ENCODE assay signal across 25 cellular contexts in the genomic region with DNA sequence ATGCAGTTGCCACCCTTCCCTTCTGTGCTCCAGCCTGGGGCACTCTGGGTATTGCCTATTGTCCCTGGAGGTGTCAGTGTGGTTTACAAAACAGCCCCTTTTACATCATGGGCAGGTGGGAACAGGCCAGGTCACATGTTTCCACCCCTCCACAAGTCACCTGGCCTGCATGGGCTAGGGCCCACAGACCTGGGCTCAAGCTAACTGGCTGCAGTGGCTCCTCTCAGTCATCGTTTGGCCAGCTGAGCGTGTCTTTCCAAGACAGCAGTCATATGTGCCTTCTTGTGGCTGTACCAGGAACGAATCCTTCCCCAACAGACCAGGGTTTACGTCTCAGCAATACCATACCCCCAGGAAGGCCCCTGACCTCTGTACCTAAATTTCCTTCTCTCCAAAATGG. TPM values are rescaled to one million over a fixed set of nuclear protein-coding genes. Genes with fewer than 3 reads are reported as not detected.
DNase-seq lines count a peak whose midpoint lies in the region; ATAC-seq, FAIRE-seq and TF ChIP-seq lines count a peak whose summit lies in the region.
"Had no signal": no experiment of that assay in that cellular context is flagged by ENCODE, and none has a peak within 500 bp of the region (broad histone marks: within the 10 kb centered on the region; RNA-seq: fewer than 3 reads in every experiment).

No MANE protein-coding gene starts in this region.

- no peaks in the 10 kb centered on the region for H3K9me2 ChIP-seq in SK-N-SH

- FAIRE-seq in HepG2 (lab: Jason Lieb, UNC), result no peak
- FAIRE-seq: A549, GM12892, GM18507, H54, HTR-8/SVneo had no signal

- no peaks in the 10 kb centered on the region for H3F3A ChIP-seq in SK-N-SH (replicated peaks; ENCODE audit: insufficient read depth)

- H3K4me2 ChIP-seq in HepG2 (ENCODE audit: low read depth, low read length) (no peak overlapping the region), SK-N-SH (no peak overlapping the region)
- H3K4me2 ChIP-seq: A549 had no signal

- H4K20me1 ChIP-seq in HepG2 (ENCODE audit: insufficient read depth, low read length) (peaks cover 11% of the 10 kb centered on the region; the same call in 1 of the 2 replicates), SK-N-SH (ENCODE audit: insufficient read depth) (no peaks in the 10 kb centered on the region)

- TF ChIP-seq EP300 in HepG2 (IDR thresholded peaks at IDR 0.05; ENCODE audit: low read depth in 2 of 2, low read length in 2 of 2) (no peak), HepG2 (CRISPR knock-in tag; IDR thresholded peaks at IDR 0.05; ENCODE audit: borderline replicate concordance) (no peak), SK-N-SH (IDR thresholded peaks at IDR 0.05; ENCODE audit: borderline replicate concordance in 1 of 2, low read depth in 1 of 2, low read length in 1 of 2) (no peak)

- DNase-seq in NCI-H1105 treated with DMSO at 0.1 percent for 48 hours (lab: John Stamatoyannopoulos, UW) (peak; percentile 3), NCI-H1105 (lab: John Stamatoyannopoulos, UW) (no peak), ELF-1 (ENCODE audit: low read depth, low spot score) (peak; percentile 37), HepG2 (ENCODE audit: low spot score) (no peak), glutamatergic neuron (no peak), SK-N-SH (no peak), T-helper 9 cell (no peak)
- DNase-seq: C1 segment of cervical spinal cord; CD4-positive, CD25-positive, alpha-beta regulatory T cell; CD8-positive, alpha-beta memory T cell; COR-L47; DMS 273 treated with DMSO at 0.1 percent for 48 hours; DMS53; GDM1; GM23248; HCEC 1CT had no signal

- H3K4me3 Mint-ChIP-seq in stimulated activated memory B cell treated with anti-CD40 and anti-IgM and Interleukin-4, amounts not matched to agents 10 μg/mL and 1 μg/mL and 100 μg/mL, for 72 hours, result no peak overlapping the region
- H3K4me3 Mint-ChIP-seq in glutamatergic neuron (ENCODE audit: unreplicated experiment), result no peak overlapping the region
- H3K4me3 Mint-ChIP-seq: CD4-positive, CD25-positive, alpha-beta regulatory T cell; CD8-positive, alpha-beta memory T cell had no signal

- no peak overlapping the region for H3K9ac ChIP-seq in HepG2 (ENCODE audit: insufficient read depth, low read depth, low read length)
- no peak overlapping the region for H3K9ac ChIP-seq in SK-N-SH
- H3K9ac ChIP-seq: GM23248 had no signal

- H3K4me3 ChIP-seq in HepG2 (replicated peaks in 1 of 3; ENCODE audit: insufficient read depth in 1 of 3, low read depth in 2 of 3, low read length in 3 of 3) (no peak overlapping the region), SK-N-SH (ENCODE audit: low read depth in 2 of 2, low read length in 1 of 2) (no peak overlapping the region)
- H3K4me3 ChIP-seq: A549, GM23248 had no signal

- no peaks in the 10 kb centered on the region for H3K9me3 Mint-ChIP-seq in stimulated activated memory B cell treated with anti-CD40 and anti-IgM and Interleukin-4, amounts not matched to agents 10 μg/mL and 1 μg/mL and 100 μg/mL, for 72 hours
- peaks cover 1% of the 10 kb centered on the region for H3K9me3 Mint-ChIP-seq in glutamatergic neuron (ENCODE audit: unreplicated experiment)
- H3K9me3 Mint-ChIP-seq: CD4-positive, CD25-positive, alpha-beta regulatory T cell; CD8-positive, alpha-beta memory T cell; IgD-negative memory B cell had no signal

- TF ChIP-seq POLR2A in HepG2 (IDR thresholded peaks at IDR 0.05; ENCODE audit: insufficient read depth in 1 of 2, low read depth in 2 of 2, low read length in 2 of 2), result no peak

- H3K79me2 ChIP-seq in HepG2 (ENCODE audit: insufficient read depth, low read length), result no peaks in the 10 kb centered on the region
- no peaks in the 10 kb centered on the region for H3K79me2 ChIP-seq in SK-N-SH (ENCODE audit: insufficient read depth)

- TF ChIP-seq CTCF in HepG2 (CRISPR knock-in tag; IDR thresholded peaks at IDR 0.05), result no peak
- TF ChIP-seq CTCF in glutamatergic neuron (IDR thresholded peaks at IDR 0.05; ENCODE audit: partially characterized antibody, unreplicated experiment), result no peak
- no peak for TF ChIP-seq CTCF in SK-N-SH (IDR thresholded peaks at IDR 0.05)

- peaks cover 14% of the 10 kb centered on the region for H3K4me1 Mint-ChIP-seq in stimulated activated memory B cell treated with anti-CD40 and anti-IgM and Interleukin-4, amounts not matched to agents 10 μg/mL and 1 μg/mL and 100 μg/mL, for 72 hours
- H3K4me1 Mint-ChIP-seq in glutamatergic neuron (ENCODE audit: low read depth, unreplicated experiment), result no peaks in the 10 kb centered on the region
- H3K4me1 Mint-ChIP-seq: CD4-positive, CD25-positive, alpha-beta regulatory T cell; CD8-positive, alpha-beta memory T cell had no signal

- POLR2A ChIA-PET in HepG2 (lab: Yijun Ruan, JAX), result no interaction called here
- POLR2A ChIA-PET in SK-N-SH (lab: Yijun Ruan, JAX), result no interaction called here

- H3K27ac ChIP-seq in HepG2 (ENCODE audit: extremely low read length, insufficient read depth, low read length) (no peak overlapping the region), SK-N-SH (ENCODE audit: low read depth in 2 of 2, low read length in 1 of 2) (no peak overlapping the region)
- H3K27ac ChIP-seq: 22Rv1, A549, GM23248 had no signal

- H3K27me3 ChIP-seq in HepG2 (ENCODE audit: control insufficient read depth in 1 of 2, insufficient read depth in 2 of 2, low read length in 2 of 2) (peaks cover 1 to 23% of the 10 kb centered on the region in 2 experiments), SK-N-SH (ENCODE audit: insufficient read depth) (peaks cover 12% of the 10 kb centered on the region; the same call in 1 of the 2 replicates)

- CTCF ChIA-PET in HepG2 (lab: Yijun Ruan, JAX; ENCODE audit: low intra/inter-chr PET ratio, low total read pairs), result no interaction called here
- CTCF ChIA-PET in SK-N-SH (lab: Yijun Ruan, JAX), result interaction anchor here (1.0 to 25.9 kb wide), 2 partner anchors 14 to 272 kb away, joined by 3 to 350 read pairs; no protein-coding TSS in a partner anchor

- WGBS in HepG2 (ENCODE audit: low lambda C conversion rate), result 51% methylated on average over 4 of the region's 4 CpGs
- 75% methylated on average over 3 of the region's 4 CpGs for WGBS in SK-N-SH (ENCODE audit: low lambda C conversion rate)

- BruUV-seq in HepG2 (replicated peaks; lab: Mats Ljungman, UMichigan), result no TSS peak

- intact Hi-C loops in HepG2 (cut with micrococcal nuclease; ENCODE audit: unreplicated experiment), result no loop called here

- H3K9me3 ChIP-seq in HepG2 (ENCODE audit: low read length) (no peaks in the 10 kb centered on the region), SK-N-SH (no peaks in the 10 kb centered on the region)
- H3K9me3 ChIP-seq: A549 had no signal

- ATAC-seq in HepG2, result peak; percentile 2
- ATAC-seq in stimulated activated memory B cell treated with anti-CD40 and anti-IgM and Interleukin-4, amounts not matched to agents 10 μg/mL and 1 μg/mL and 100 μg/mL, for 72 hours, result peak; percentile 4
- ATAC-seq: A549 had no signal

- in situ Hi-C loops in HepG2 (cut with HindIII; ENCODE audit: extremely low pct_ligation_motif_present, low pct_unique_long_range_greater_than_20kb), result no loop called here

- H2AFZ ChIP-seq in HepG2 (ENCODE audit: low read length) (no peak overlapping the region), SK-N-SH (ENCODE audit: low read depth) (no peak overlapping the region)
- H2AFZ ChIP-seq: GM23248 had no signal

- H3K4me1 ChIP-seq in HepG2 (ENCODE audit: insufficient read depth, low read length) (peaks cover 10% of the 10 kb centered on the region), SK-N-SH (ENCODE audit: control insufficient read depth in 1 of 2, insufficient read depth in 2 of 2, low read depth in 1 of 2, low read length in 1 of 2) (no peaks in the 10 kb centered on the region)
- H3K4me1 ChIP-seq: A549 had no signal

- peaks cover 7% of the 10 kb centered on the region for H3K36me3 Mint-ChIP-seq in stimulated activated memory B cell treated with anti-CD40 and anti-IgM and Interleukin-4, amounts not matched to agents 10 μg/mL and 1 μg/mL and 100 μg/mL, for 72 hours
- H3K36me3 Mint-ChIP-seq in glutamatergic neuron (ENCODE audit: unreplicated experiment), result no peaks in the 10 kb centered on the region
- H3K36me3 Mint-ChIP-seq: CD4-positive, CD25-positive, alpha-beta regulatory T cell had no signal

- peaks cover 45% of the 10 kb centered on the region for H3K27me3 Mint-ChIP-seq in stimulated activated memory B cell treated with anti-CD40 and anti-IgM and Interleukin-4, amounts not matched to agents 10 μg/mL and 1 μg/mL and 100 μg/mL, for 72 hours
- no peaks in the 10 kb centered on the region for H3K27me3 Mint-ChIP-seq in glutamatergic neuron (ENCODE audit: unreplicated experiment)

- H3K27ac Mint-ChIP-seq in stimulated activated memory B cell treated with anti-CD40 and anti-IgM and Interleukin-4, amounts not matched to agents 10 μg/mL and 1 μg/mL and 100 μg/mL, for 72 hours, result no peak overlapping the region
- H3K27ac Mint-ChIP-seq in glutamatergic neuron (ENCODE audit: unreplicated experiment), result no peak overlapping the region
- H3K27ac Mint-ChIP-seq: CD4-positive, CD25-positive, alpha-beta regulatory T cell; IgD-negative memory B cell had no signal

- H3K36me3 ChIP-seq in HepG2 (replicated peaks in 1 of 2; ENCODE audit: control insufficient read depth in 1 of 2, insufficient read depth in 2 of 2, low read length in 2 of 2) (peaks cover 15 to 25% of the 10 kb centered on the region in 2 experiments), SK-N-SH (replicated peaks in 1 of 2; ENCODE audit: control insufficient read depth in 1 of 2, insufficient read depth in 2 of 2, low read length in 1 of 2) (no peaks in the 10 kb centered on the region)

- TF ChIP-seq RAD21 in HepG2 (CRISPR knock-in tag; IDR thresholded peaks at IDR 0.05) (no peak), SK-N-SH (IDR thresholded peaks at IDR 0.05; ENCODE audit: low read length) (no peak)

RNA-seq across cellular contexts. Expression of gene TAS1R2, which starts 10.4 kb away (rescaled TPM):
- total RNA-seq in HepG2 (2016; rRNA removed; fragmentation: Illumina TruSeq; extraction: Trizol), result not detected in 2 replicates
- total RNA-seq in HepG2 (2016; cell fraction: cytosol; rRNA removed; fragmentation: Illumina TruSeq; extraction: Trizol; ENCODE audit: low read depth), result not detected in 2 replicates
- not detected in 2 replicates for total RNA-seq in HepG2 (2016; cell fraction: insoluble cytoplasmic fraction; rRNA removed; fragmentation: Illumina TruSeq; extraction: Trizol)
- total RNA-seq in HepG2 (2016; cell fraction: membrane; rRNA removed; fragmentation: Illumina TruSeq; extraction: Trizol), result not detected in 2 replicates
- total RNA-seq in HepG2 (2016; cell fraction: nucleus; rRNA removed; fragmentation: Illumina TruSeq; extraction: Trizol), result not detected in 2 replicates
- polyA plus RNA-seq in HepG2 (2011; rRNA removed), result not detected in 2 replicates
- polyA plus RNA-seq in HepG2 (2011; cell fraction: cytosol; rRNA removed), result 0.01 TPM in 1 of 2 replicates, not detected in the other
- 0.08 and 0.16 TPM in 2 replicates for polyA plus RNA-seq in HepG2 (2011; cell fraction: nucleus; rRNA removed)
- polyA plus RNA-seq in HepG2 (2012), result 0.09 TPM in 1 of 2 replicates, not detected in the other
- polyA plus RNA-seq in HepG2 (2016; cell fraction: cytosol; fragmentation: Illumina TruSeq; extraction: Trizol; ENCODE audit: low read depth), result not detected in 2 replicates
- not detected in 2 replicates for polyA plus RNA-seq in HepG2 (2016; cell fraction: insoluble cytoplasmic fraction; fragmentation: Illumina TruSeq; extraction: Trizol; ENCODE audit: low read depth)
- polyA plus RNA-seq in HepG2 (2016; cell fraction: membrane; fragmentation: Illumina TruSeq; extraction: Trizol; ENCODE audit: low read depth), result not detected in 2 replicates
- polyA plus RNA-seq in HepG2 (2016; cell fraction: nucleus; fragmentation: Illumina TruSeq; extraction: Trizol; ENCODE audit: insufficient read depth, low read depth), result not detected in 2 replicates
- polyA minus RNA-seq in HepG2 (2011; rRNA and poly(A)+ RNA removed; ENCODE audit: low replicate concordance), result not detected in 2 replicates
- not detected in 2 replicates for polyA minus RNA-seq in HepG2 (2011; cell fraction: cytosol; rRNA and poly(A)+ RNA removed)
- polyA minus RNA-seq in HepG2 (2011; cell fraction: nucleus; rRNA and poly(A)+ RNA removed), result not detected in 2 replicates
- total RNA-seq in glutamatergic neuron (ENCODE audit: unreplicated experiment), result not detected
- polyA plus RNA-seq in SK-N-SH (2012; rRNA removed), result not detected in 2 replicates
- polyA plus RNA-seq in SK-N-SH (2012; cell fraction: cytosol; rRNA removed), result not detected in 2 replicates
- polyA plus RNA-seq in SK-N-SH (2012; cell fraction: nucleus; rRNA removed), result not detected in 2 replicates
- total RNA-seq: CD4-positive, CD25-positive, alpha-beta regulatory T cell; CD8-positive, alpha-beta memory T cell; GM23248 had no signal
- polyA plus RNA-seq: A549; AG04450; CD4-positive, CD25-positive, alpha-beta regulatory T cell; CD8-positive, alpha-beta memory T cell; GM23248; IgD-negative memory B cell had no signal

RNA-seq across cellular contexts. Expression of gene ALDH4A1, which starts 32.5 kb away (rescaled TPM):
- total RNA-seq in HepG2 (2016; rRNA removed; fragmentation: Illumina TruSeq; extraction: Trizol), result 58.5 and 76.4 TPM in 2 replicates
- total RNA-seq in HepG2 (2016; cell fraction: cytosol; rRNA removed; fragmentation: Illumina TruSeq; extraction: Trizol; ENCODE audit: low read depth), result 7.2 and 7.7 TPM in 2 replicates
- total RNA-seq in HepG2 (2016; cell fraction: insoluble cytoplasmic fraction; rRNA removed; fragmentation: Illumina TruSeq; extraction: Trizol), result 53.0 and 79.3 TPM in 2 replicates
- total RNA-seq in HepG2 (2016; cell fraction: membrane; rRNA removed; fragmentation: Illumina TruSeq; extraction: Trizol), result 22.0 and 22.8 TPM in 2 replicates
- total RNA-seq in HepG2 (2016; cell fraction: nucleus; rRNA removed; fragmentation: Illumina TruSeq; extraction: Trizol), result 52.1 and 60.8 TPM in 2 replicates
- 229 and 240 TPM in 2 replicates for polyA plus RNA-seq in HepG2 (2011; rRNA removed)
- polyA plus RNA-seq in HepG2 (2011; cell fraction: cytosol; rRNA removed), result 210 and 362 TPM in 2 replicates
- polyA plus RNA-seq in HepG2 (2011; cell fraction: nucleus; rRNA removed), result 328 and 432 TPM in 2 replicates
- polyA plus RNA-seq in HepG2 (2012), result 87.2 and 88.3 TPM in 2 replicates
- 7.1 and 8.1 TPM in 2 replicates for polyA plus RNA-seq in HepG2 (2016; cell fraction: cytosol; fragmentation: Illumina TruSeq; extraction: Trizol; ENCODE audit: low read depth)
- polyA plus RNA-seq in HepG2 (2016; cell fraction: insoluble cytoplasmic fraction; fragmentation: Illumina TruSeq; extraction: Trizol; ENCODE audit: low read depth), result 53.0 and 59.0 TPM in 2 replicates
- 16.0 and 17.1 TPM in 2 replicates for polyA plus RNA-seq in HepG2 (2016; cell fraction: membrane; fragmentation: Illumina TruSeq; extraction: Trizol; ENCODE audit: low read depth)
- 91.4 and 94.6 TPM in 2 replicates for polyA plus RNA-seq in HepG2 (2016; cell fraction: nucleus; fragmentation: Illumina TruSeq; extraction: Trizol; ENCODE audit: insufficient read depth, low read depth)
- polyA minus RNA-seq in HepG2 (2011; rRNA and poly(A)+ RNA removed; ENCODE audit: low replicate concordance), result 12.3 and 373 TPM in 2 replicates
- polyA minus RNA-seq in HepG2 (2011; cell fraction: cytosol; rRNA and poly(A)+ RNA removed), result 140 and 148 TPM in 2 replicates
- 129 and 138 TPM in 2 replicates for polyA minus RNA-seq in HepG2 (2011; cell fraction: nucleus; rRNA and poly(A)+ RNA removed)
- total RNA-seq in glutamatergic neuron (ENCODE audit: unreplicated experiment), result 28.9 TPM
- 18.5 and 26.2 TPM in 2 replicates for polyA plus RNA-seq in SK-N-SH (2012; rRNA removed)
- 11.9 and 17.9 TPM in 2 replicates for polyA plus RNA-seq in SK-N-SH (2012; cell fraction: cytosol; rRNA removed)
- 38.5 and 69.7 TPM in 2 replicates for polyA plus RNA-seq in SK-N-SH (2012; cell fraction: nucleus; rRNA removed)

Comparison
In these comparisons a context has a peak if more than half of its experiments do, and no peak if none do; other contexts are left out.
1. DNase-seq: peak in NCI-H1105 treated with DMSO at 0.1 percent for 48 hours (single experiment) and ELF-1 (single experiment); none in NCI-H1105 (single experiment), HepG2 (single experiment), glutamatergic neuron (single experiment), SK-N-SH (single experiment) and T-helper 9 cell (single experiment).